ENCODE assay signal across 20 cellular contexts in the genomic region with DNA sequence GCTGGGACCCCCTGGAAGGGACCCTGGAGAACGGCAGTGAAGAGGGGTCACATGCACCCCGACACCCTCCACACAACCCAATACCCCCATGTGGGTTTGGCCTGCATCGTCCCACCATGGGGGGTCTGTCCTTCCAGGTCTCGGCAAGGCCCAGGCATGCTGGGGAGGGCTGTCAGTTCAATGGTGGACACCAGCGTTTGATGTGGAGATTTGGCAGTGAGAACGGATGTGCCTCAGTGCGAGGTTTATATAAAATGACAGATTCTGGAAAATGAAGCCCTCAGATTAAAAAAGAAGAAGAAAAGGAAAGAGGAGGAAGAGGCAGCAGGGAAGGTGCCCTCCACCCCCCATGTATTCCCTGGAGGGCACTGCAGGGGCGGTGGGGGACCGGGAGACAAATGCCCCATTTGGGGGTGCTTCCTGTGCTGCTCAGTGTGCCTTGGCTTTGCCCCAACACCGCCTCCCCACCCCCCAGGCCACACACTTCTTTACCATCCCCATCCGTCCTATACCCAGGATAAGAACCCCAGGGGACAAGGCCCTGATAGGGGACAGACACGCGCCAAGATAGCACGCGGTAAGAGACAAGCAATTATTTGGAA. TPM values are rescaled to one million over a fixed set of nuclear protein-coding genes. Genes with fewer than 3 reads are reported as not detected.
DNase-seq lines count a peak whose midpoint lies in the region; ATAC-seq and TF ChIP-seq lines count a peak whose summit lies in the region.
"Had no signal": no experiment of that assay in that cellular context is flagged by ENCODE, and none has a peak within 500 bp of the region (broad histone marks: within the 10 kb centered on the region; RNA-seq: fewer than 3 reads in every experiment).

No MANE protein-coding gene starts in this region.

- no peak for ATAC-seq in activated CD4-positive, alpha-beta T cell treated with anti-CD3 and anti-CD28 coated beads for 36 hours

- H3K36me3 Mint-ChIP-seq in endothelial cell (ENCODE audit: low read depth, unreplicated experiment), result no peaks in the 10 kb centered on the region
- no peaks in the 10 kb centered on the region for H3K36me3 Mint-ChIP-seq in activated CD4-positive, alpha-beta T cell treated with anti-CD3 and anti-CD28 coated beads for 36 hours (ENCODE audit: low read depth)
- H3K36me3 Mint-ChIP-seq: CD14-positive monocyte; CD4-positive, alpha-beta memory T cell had no signal

- H3K9me3 Mint-ChIP-seq in endothelial cell (ENCODE audit: unreplicated experiment), result no peaks in the 10 kb centered on the region
- H3K9me3 Mint-ChIP-seq in activated CD4-positive, alpha-beta T cell treated with anti-CD3 and anti-CD28 coated beads for 36 hours (ENCODE audit: low read depth), result no peaks in the 10 kb centered on the region
- H3K9me3 Mint-ChIP-seq: CD14-positive monocyte; CD4-positive, alpha-beta memory T cell had no signal

- no peaks in the 10 kb centered on the region for H3K36me3 ChIP-seq in BLaER1
- no peaks in the 10 kb centered on the region for H3K36me3 ChIP-seq in osteoblast (ENCODE audit: insufficient read depth, low read length)
- H3K36me3 ChIP-seq in H7 (replicated peaks; ENCODE audit: control insufficient read depth, insufficient read depth, low read length), result no peaks in the 10 kb centered on the region
- H3K36me3 ChIP-seq: BE2C had no signal

- no peaks in the 10 kb centered on the region for H3K79me2 ChIP-seq in osteoblast (ENCODE audit: insufficient read depth, low read length)

- H3K4me1 ChIP-seq in BLaER1, result peaks cover 58% of the 10 kb centered on the region
- H3K4me1 ChIP-seq in osteoblast (ENCODE audit: insufficient read depth, low read length), result no peaks in the 10 kb centered on the region
- H3K4me1 ChIP-seq: BE2C had no signal

- 0 out of 2 replicates have a peak overlapping the region, but pooled peaks have one; percentile 1 for H3K27ac ChIP-seq in BLaER1
- H3K27ac ChIP-seq in osteoblast (ENCODE audit: low read depth, low read length), result no peak overlapping the region
- H3K27ac ChIP-seq: GM23248, HL-60 had no signal

- no peaks in the 10 kb centered on the region for H3K4me1 Mint-ChIP-seq in endothelial cell (ENCODE audit: unreplicated experiment)
- no peaks in the 10 kb centered on the region for H3K4me1 Mint-ChIP-seq in activated CD4-positive, alpha-beta T cell treated with anti-CD3 and anti-CD28 coated beads for 36 hours
- H3K4me1 Mint-ChIP-seq: CD14-positive monocyte; CD4-positive, alpha-beta memory T cell had no signal

- in situ Hi-C loops in G401 (cut with HindIII; ENCODE audit: low sequenced_read_pairs), result no loop called here

- intact Hi-C loops in activated CD4-positive, alpha-beta T cell treated with anti-CD3 and anti-CD28 coated beads for 36 hours (cut with DNase I, micrococcal nuclease), result no loop called here

- CTCF ChIA-PET in activated CD4-positive, alpha-beta T cell treated with anti-CD3 and anti-CD28 coated beads for 36 hours (lab: Charles Lee), result no interaction called here

- H3K9ac ChIP-seq in BLaER1, result no peak overlapping the region
- H3K9ac ChIP-seq: GM23248 had no signal

- no peaks in the 10 kb centered on the region for H3K9me3 ChIP-seq in BLaER1
- H3K9me3 ChIP-seq in osteoblast (ENCODE audit: low read depth, low read length), result no peaks in the 10 kb centered on the region
- H3K9me3 ChIP-seq: BE2C had no signal

- DNase-seq in G401 (ENCODE audit: low spot score), result peak; percentile 78
- DNase-seq in endothelial cell (ENCODE audit: low spot score), result no peak
- peak; percentile 68 for DNase-seq in osteoblast (ENCODE audit: insufficient read length, low spot score, missing footprints)
- no peak for DNase-seq in H7
- DNase-seq in activated CD4-positive, CD25-positive, alpha-beta regulatory T cell treated with anti-CD3 and anti-CD28 coated beads, Interleukin-2, amount 50 U/mL, for 72 hours, result no peak
- no peak for DNase-seq in activated CD4-positive, alpha-beta T cell treated with anti-CD3 and anti-CD28 coated beads for 36 hours
- DNase-seq: ACHN; BE2C; Calu3; CD4-positive, alpha-beta memory T cell; DMS53; DND-41; GDM1; GM23248; HCEC 1CT; HFFc6 had no signal

- peak overlapping the region; percentile 85 for H3K4me2 ChIP-seq in BLaER1
- H3K4me2 ChIP-seq in osteoblast (ENCODE audit: insufficient read depth, low read length), result no peak overlapping the region

- TF ChIP-seq CTCF in endothelial cell (IDR thresholded peaks at IDR 0.05; ENCODE audit: unreplicated experiment) (no peak), osteoblast (IDR thresholded peaks at IDR 0.05; ENCODE audit: extremely low read depth, low read depth, low read length) (no peak)

- POLR2A ChIA-PET in activated CD4-positive, alpha-beta T cell treated with anti-CD3 and anti-CD28 coated beads for 36 hours (lab: Charles Lee), result no interaction called here

- no peak overlapping the region for H2AFZ ChIP-seq in osteoblast (ENCODE audit: low read length)
- H2AFZ ChIP-seq: GM23248 had no signal

- H4K20me1 ChIP-seq in BLaER1 (no peaks in the 10 kb centered on the region), osteoblast (ENCODE audit: insufficient read depth, low read length) (no peaks in the 10 kb centered on the region)

- H3K4me3 ChIP-seq in BLaER1 (0 out of 2 replicates have a peak overlapping the region, but pooled peaks have one; percentile 9), osteoblast (ENCODE audit: insufficient read depth, low read length) (no peak overlapping the region), H7 (ENCODE audit: insufficient read depth, low read depth, low read length) (no peak overlapping the region)
- H3K4me3 ChIP-seq: GM23248 had no signal

- H3K27me3 ChIP-seq in BLaER1, result no peaks in the 10 kb centered on the region
- peaks cover 3% of the 10 kb centered on the region for H3K27me3 ChIP-seq in osteoblast (ENCODE audit: insufficient read depth, low read length)
- H3K27me3 ChIP-seq in H7 (ENCODE audit: control insufficient read depth, insufficient read depth, low read length), result no peaks in the 10 kb centered on the region

- H3K27me3 Mint-ChIP-seq in endothelial cell (ENCODE audit: unreplicated experiment), result peaks cover 8% of the 10 kb centered on the region
- H3K27me3 Mint-ChIP-seq in activated CD4-positive, alpha-beta T cell treated with anti-CD3 and anti-CD28 coated beads for 36 hours, result peaks cover 6% of the 10 kb centered on the region

- peak overlapping the region; percentile 22 for H3K4me3 Mint-ChIP-seq in endothelial cell (ENCODE audit: unreplicated experiment)
- no peak overlapping the region for H3K4me3 Mint-ChIP-seq in activated CD4-positive, alpha-beta T cell treated with anti-CD3 and anti-CD28 coated beads for 36 hours
- H3K4me3 Mint-ChIP-seq: CD14-positive monocyte; CD4-positive, alpha-beta memory T cell; HFFc6 had no signal

- no peak overlapping the region for H3K27ac Mint-ChIP-seq in endothelial cell (ENCODE audit: unreplicated experiment)
- H3K27ac Mint-ChIP-seq in activated CD4-positive, alpha-beta T cell treated with anti-CD3 and anti-CD28 coated beads for 36 hours, result no peak overlapping the region
- H3K27ac Mint-ChIP-seq: CD14-positive monocyte; CD4-positive, alpha-beta memory T cell; HFFc6 had no signal

RNA-seq across cellular contexts. Expression of a gene that starts 21.1 kb away (rescaled TPM):
- total RNA-seq in G401 (2014; rRNA removed; shearing (Covaris generic)), result not detected in 2 replicates
- 2.3 TPM for total RNA-seq in endothelial cell (ENCODE audit: unreplicated experiment)
- not detected in 2 replicates for total RNA-seq in osteoblast
- total RNA-seq in H7 (2014; rRNA removed; shearing (Covaris generic)), result 3.5 and 13.4 TPM in 2 replicates
- total RNA-seq in activated CD4-positive, alpha-beta T cell treated with anti-CD3 and anti-CD28 coated beads for 36 hours, result under 1 TPM in 1 of 2 experiments, not detected in 1; 0.11 TPM
- total RNA-seq: A172; Calu3; CD4-positive, alpha-beta memory T cell; GM23248; HFFc6 had no signal

Comparison
In these comparisons a context has a peak if more than half of its experiments do, and no peak if none do; other contexts are left out.
1. DNase-seq: peak in G401 (single experiment) and osteoblast (single experiment); none in endothelial cell (single experiment), H7 (single experiment), activated CD4-positive, CD25-positive, alpha-beta regulatory T cell treated with anti-CD3 and anti-CD28 coated beads, Interleukin-2, amount 50 U/mL, for 72 hours (single experiment) and activated CD4-positive, alpha-beta T cell treated with anti-CD3 and anti-CD28 coated beads for 36 hours (single experiment).